In the genomic region with DNA sequence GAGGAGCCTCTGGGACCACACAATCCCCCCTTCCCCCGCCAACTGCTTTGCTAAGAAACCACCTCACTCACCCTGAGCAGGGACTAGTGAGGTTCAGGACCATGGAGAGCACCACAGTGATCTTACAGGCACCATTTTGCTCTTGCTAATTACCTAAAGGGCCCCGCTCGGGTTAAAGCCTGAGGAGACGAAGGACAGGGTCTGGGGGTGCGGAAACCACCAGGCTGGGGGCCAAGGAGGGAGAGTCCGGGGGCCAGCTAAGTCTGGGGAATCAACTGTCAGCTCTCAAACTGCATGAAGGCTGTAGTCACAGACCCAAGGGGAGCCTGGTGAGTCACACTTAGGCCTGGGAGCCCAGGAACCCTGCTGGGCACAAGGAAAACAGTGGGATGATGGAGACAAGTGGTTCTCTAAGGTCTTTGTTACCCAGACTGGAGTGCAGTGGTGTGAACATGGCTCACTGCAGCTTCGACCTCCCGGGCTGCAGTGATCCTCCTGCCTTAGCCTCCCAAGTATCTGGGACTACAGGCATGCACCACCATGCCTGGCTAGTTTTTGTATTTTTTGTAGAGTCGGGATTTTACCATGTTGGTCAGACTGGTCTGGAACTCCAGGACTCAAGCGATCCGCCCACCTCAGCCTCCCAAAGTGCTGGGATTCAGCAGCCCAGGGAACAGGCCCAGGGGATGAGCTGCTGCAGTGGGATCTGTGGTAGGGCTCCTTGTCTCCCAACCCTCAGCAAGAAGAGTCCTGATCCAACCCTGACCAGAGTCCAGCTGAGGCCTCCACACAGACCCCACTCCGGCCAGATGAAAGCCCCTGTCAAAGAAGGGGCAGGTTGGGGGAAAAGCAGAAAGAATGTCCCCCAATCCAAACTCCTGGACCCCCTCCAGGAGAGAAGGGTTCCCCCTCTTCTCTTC, we compare ENCODE assay signal across 1 cellular context.
TF ChIP-seq lines count a peak whose summit lies in the region.

No MANE protein-coding gene starts in this region.

TF ChIP-seq in SK-N-SH treated with all-trans-retinoic acid at 6 μM for 48 hours, 23 proteins besides CTCF, POLR2A, EP300 and RAD21 (continued from another document):
- TF ChIP-seq ZNF8 (CRISPR knock-in tag; IDR thresholded peaks at IDR 0.05) (no peak; the same call in 1 of the 2 replicates), TCF4 (CRISPR knock-in tag; IDR thresholded peaks at IDR 0.05; ENCODE audit: borderline replicate concordance) (no peak), ZNF70 (CRISPR knock-in tag; IDR thresholded peaks at IDR 0.05) (no peak), TOX (CRISPR knock-in tag; IDR thresholded peaks at IDR 0.05; ENCODE audit: borderline replicate concordance) (no peak), ARNTL (CRISPR knock-in tag; IDR thresholded peaks at IDR 0.05; ENCODE audit: borderline replicate concordance, low read depth) (no peak), GLIS3 (CRISPR knock-in tag; IDR thresholded peaks at IDR 0.05) (no peak), PPARA (CRISPR knock-in tag; IDR thresholded peaks at IDR 0.05; ENCODE audit: borderline replicate concordance) (no peak)
- TF ChIP-seq, protein P1, sequence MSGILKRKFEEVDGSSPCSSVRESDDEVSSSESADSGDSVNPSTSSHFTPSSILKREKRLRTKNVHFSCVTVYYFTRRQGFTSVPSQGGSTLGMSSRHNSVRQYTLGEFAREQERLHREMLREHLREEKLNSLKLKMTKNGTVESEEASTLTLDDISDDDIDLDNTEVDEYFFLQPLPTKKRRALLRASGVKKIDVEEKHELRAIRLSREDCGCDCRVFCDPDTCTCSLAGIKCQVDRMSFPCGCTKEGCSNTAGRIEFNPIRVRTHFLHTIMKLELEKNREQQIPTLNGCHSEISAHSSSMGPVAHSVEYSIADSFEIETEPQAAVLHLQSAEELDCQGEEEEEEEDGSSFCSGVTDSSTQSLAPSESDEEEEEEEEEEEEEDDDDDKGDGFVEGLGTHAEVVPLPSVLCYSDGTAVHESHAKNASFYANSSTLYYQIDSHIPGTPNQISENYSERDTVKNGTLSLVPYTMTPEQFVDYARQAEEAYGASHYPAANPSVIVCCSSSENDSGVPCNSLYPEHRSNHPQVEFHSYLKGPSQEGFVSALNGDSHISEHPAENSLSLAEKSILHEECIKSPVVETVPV (CRISPR knock-in tag; IDR thresholded peaks at IDR 0.05), result no peak
- TF ChIP-seq, protein P2, sequence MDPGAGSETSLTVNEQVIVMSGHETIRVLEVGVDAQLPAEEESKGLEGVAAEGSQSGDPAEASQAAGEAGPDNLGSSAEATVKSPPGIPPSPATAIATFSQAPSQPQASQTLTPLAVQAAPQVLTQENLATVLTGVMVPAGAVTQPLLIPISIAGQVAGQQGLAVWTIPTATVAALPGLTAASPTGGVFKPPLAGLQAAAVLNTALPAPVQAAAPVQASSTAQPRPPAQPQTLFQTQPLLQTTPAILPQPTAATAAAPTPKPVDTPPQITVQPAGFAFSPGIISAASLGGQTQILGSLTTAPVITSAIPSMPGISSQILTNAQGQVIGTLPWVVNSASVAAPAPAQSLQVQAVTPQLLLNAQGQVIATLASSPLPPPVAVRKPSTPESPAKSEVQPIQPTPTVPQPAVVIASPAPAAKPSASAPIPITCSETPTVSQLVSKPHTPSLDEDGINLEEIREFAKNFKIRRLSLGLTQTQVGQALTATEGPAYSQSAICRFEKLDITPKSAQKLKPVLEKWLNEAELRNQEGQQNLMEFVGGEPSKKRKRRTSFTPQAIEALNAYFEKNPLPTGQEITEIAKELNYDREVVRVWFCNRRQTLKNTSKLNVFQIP (CRISPR knock-in tag; IDR thresholded peaks at IDR 0.05; ENCODE audit: borderline replicate concordance, low read depth), result no peak
TF ChIP-seq in SK-N-SH treated with all-trans-retinoic acid at 6 μM for 48 hours: peak in this region for 6.
